22 cellular contexts compared by ENCODE assay signal in genomic region chr7:143396182-143396581, GRCh38. TPM values are rescaled to one million over a fixed set of nuclear protein-coding genes. Genes with fewer than 3 reads are reported as not detected.
"Had no signal": no experiment of that assay in that cellular context is flagged by ENCODE, and none has a peak within 500 bp of the region (broad histone marks: within the 10 kb centered on the region; RNA-seq: fewer than 3 reads in every experiment).

No MANE protein-coding gene starts in this region.

- H3K4me1 Mint-ChIP-seq: brain had no signal

- H3K9me3 Mint-ChIP-seq: activated CD4-positive, alpha-beta memory T cell treated with anti-CD3 and anti-CD28 coated beads for 36 hours; activated naive CD4-positive, alpha-beta T cell treated with anti-CD3 and anti-CD28 coated beads, Interleukin-2, amount 50 U/mL, for 72 hours; activated T-cell treated with anti-CD3 and anti-CD28 coated beads, Interleukin-2, amount 50 U/mL, for 4 hours; brain; central memory CD8-positive, alpha-beta T cell; naive B cell had no signal

- H3K4me3 Mint-ChIP-seq: activated CD4-positive, alpha-beta memory T cell treated with anti-CD3 and anti-CD28 coated beads for 36 hours; activated CD8-positive, alpha-beta memory T cell treated with anti-CD3 and anti-CD28 coated beads, Interleukin-2, amount 10 ng/mL, durations not matched to agents 7 days and 5 days; activated T-cell treated with anti-CD3 and anti-CD28 coated beads, Interleukin-2, amount 50 U/mL, for 4 hours; brain; central memory CD8-positive, alpha-beta T cell; naive B cell had no signal

- H3K27ac ChIP-seq: coronary artery, esophagus squamous epithelium, ovary, SK-N-MC, WERI-Rb-1 had no signal

- ATAC-seq: activated CD8-positive, alpha-beta memory T cell treated with anti-CD3 and anti-CD28 coated beads, Interleukin-2, amount 10 ng/mL, durations not matched to agents 7 days and 5 days; activated T-cell treated with anti-CD3 and anti-CD28 coated beads, Interleukin-2, amount 50 U/mL, for 4 hours had no signal

- H3K36me3 ChIP-seq: ovary, WERI-Rb-1 had no signal

- H3K27me3 Mint-ChIP-seq: activated CD4-positive, alpha-beta memory T cell treated with anti-CD3 and anti-CD28 coated beads for 36 hours; activated CD8-positive, alpha-beta memory T cell treated with anti-CD3 and anti-CD28 coated beads, Interleukin-2, amount 10 ng/mL, durations not matched to agents 7 days and 5 days; central memory CD8-positive, alpha-beta T cell had no signal

- DNase-seq: activated CD4-positive, alpha-beta memory T cell treated with anti-CD3 and anti-CD28 coated beads for 36 hours; activated CD8-positive, alpha-beta memory T cell treated with anti-CD3 and anti-CD28 coated beads, Interleukin-2, amount 10 ng/mL, durations not matched to agents 7 days and 5 days; activated gamma-delta T cell; activated T-cell treated with anti-CD3 and anti-CD28 coated beads, Interleukin-2, amount 50 U/mL, for 4 hours; esophagus squamous epithelium; kidney glomerular epithelial cell; naive B cell; ovary; stimulated activated CD4-positive, alpha-beta T cell treated with anti-CD3 and anti-CD28 coated beads, Interleukin-4, amount 100 ng/mL, for 24 hours; stimulated activated naive CD4-positive, alpha-beta T cell; WERI-Rb-1 had no signal

- H3K27me3 ChIP-seq: esophagus squamous epithelium, ovary had no signal

- H3K4me3 ChIP-seq: coronary artery, esophagus squamous epithelium, lung, ovary, SK-N-MC had no signal

- H3K36me3 Mint-ChIP-seq: activated naive CD4-positive, alpha-beta T cell treated with anti-CD3 and anti-CD28 coated beads, Interleukin-2, amount 50 U/mL, for 72 hours; naive B cell had no signal

- H3K9me3 ChIP-seq: esophagus squamous epithelium, ovary had no signal

- H3K27ac Mint-ChIP-seq: activated CD4-positive, alpha-beta memory T cell treated with anti-CD3 and anti-CD28 coated beads for 36 hours; activated CD8-positive, alpha-beta memory T cell treated with anti-CD3 and anti-CD28 coated beads, Interleukin-2, amount 10 ng/mL, durations not matched to agents 7 days and 5 days; brain; naive B cell had no signal

RNA-seq across cellular contexts. Expression of gene EPHA1, which starts 12.5 kb away (rescaled TPM):
- total RNA-seq: endothelial cell of umbilical vein, fibroblast of villous mesenchyme had no signal

RNA-seq across cellular contexts. Expression of gene TAS2R60, which starts 47.1 kb away (rescaled TPM):
- total RNA-seq: activated CD4-positive, alpha-beta memory T cell treated with anti-CD3 and anti-CD28 coated beads for 36 hours; activated CD8-positive, alpha-beta memory T cell treated with anti-CD3 and anti-CD28 coated beads, Interleukin-2, amount 10 ng/mL, durations not matched to agents 7 days and 5 days; activated naive CD4-positive, alpha-beta T cell treated with anti-CD3 and anti-CD28 coated beads, Interleukin-2, amount 50 U/mL, for 72 hours; activated T-cell treated with anti-CD3 and anti-CD28 coated beads, Interleukin-2, amount 50 U/mL, for 4 hours; endothelial cell of umbilical vein; esophagus squamous epithelium; fibroblast of villous mesenchyme; renal cortical epithelial cell; skeletal muscle tissue; T-helper 1 cell treated with Interleukin-12 subunit alpha and Interleukin-12 subunit beta and Interleukin-4 antibody, amounts not matched to agents 30 ng/mL and 1 ng/mL, for 36 hours had no signal
- polyA plus RNA-seq: endothelial cell of umbilical vein, ovary had no signal
